In the genomic region with DNA sequence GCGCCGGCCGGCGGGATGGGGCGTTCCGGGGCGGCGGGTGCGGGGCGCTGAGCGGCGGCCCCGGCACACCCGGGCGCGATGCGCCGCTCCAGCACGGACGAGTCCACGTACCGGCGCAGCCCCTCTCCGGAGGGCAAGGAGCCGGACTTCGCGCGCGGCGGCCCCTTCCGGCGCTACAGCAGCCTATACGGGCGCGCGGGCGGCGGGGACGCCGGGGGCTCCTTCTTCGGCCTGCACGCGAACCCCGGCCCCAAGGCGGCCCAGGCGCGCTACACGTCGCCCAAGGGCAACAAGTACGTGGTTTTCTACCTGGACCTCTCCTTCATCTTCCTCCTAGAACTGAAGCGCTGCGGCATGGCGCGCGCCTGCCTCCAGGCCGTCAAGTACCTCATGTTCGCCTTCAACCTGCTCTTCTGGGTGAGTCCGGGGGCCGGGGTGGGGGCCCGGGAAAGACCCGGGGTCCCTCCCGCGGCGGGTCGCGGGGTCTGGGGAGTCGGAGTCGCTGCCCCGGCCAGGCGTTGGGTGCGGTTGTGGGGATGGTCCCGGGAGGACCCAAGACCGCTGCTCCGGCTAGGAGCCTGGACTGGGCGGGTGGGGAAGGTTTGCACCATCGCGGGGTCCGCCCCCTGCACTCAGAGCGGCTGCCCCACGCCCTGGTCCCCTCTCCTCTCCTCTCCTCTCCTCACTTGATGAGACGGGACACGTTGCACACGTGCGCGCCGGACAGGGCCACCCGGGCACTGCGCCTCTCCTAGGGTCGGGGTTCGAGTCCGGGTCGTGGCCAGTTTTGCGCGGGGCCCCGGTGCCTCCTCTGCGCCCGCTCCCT, we compare ENCODE assay signal across 9 cellular contexts. TPM values are rescaled to one million over a fixed set of nuclear protein-coding genes. Genes with fewer than 3 reads are reported as not detected.
DNase-seq lines count a peak whose midpoint lies in the region; ATAC-seq and TF ChIP-seq lines count a peak whose summit lies in the region.
"Had no signal": no experiment of that assay in that cellular context is flagged by ENCODE, and none has a peak within 500 bp of the region (broad histone marks: within the 10 kb centered on the region; RNA-seq: fewer than 3 reads in every experiment).

No MANE protein-coding gene starts in this region.

- peak overlapping the region; percentile 67 for H3K4me2 ChIP-seq in skeletal muscle satellite cell (ENCODE audit: low read length)
- H3K4me2 ChIP-seq: A549 had no signal

- DNase-seq in NCI-H146 (lab: John Stamatoyannopoulos, UW) (peak; percentile 62), NCI-H146 treated with DMSO at 0.1 percent for 48 hours (lab: John Stamatoyannopoulos, UW; ENCODE audit: unreplicated experiment) (no peak), Peyer's patch (no peak), foreskin fibroblast (peak in 1 of 2 donors; percentile 60), NOMO-1 (lab: John Stamatoyannopoulos, UW; ENCODE audit: unreplicated experiment in 2 of 2) (no peak)

- TF ChIP-seq POLR2A in Peyer's patch (IDR thresholded peaks at IDR 0.05) = no peak

- H3K9me3 ChIP-seq in Peyer's patch (no peaks in the 10 kb centered on the region), skeletal muscle satellite cell (replicated peaks; ENCODE audit: low read length) (no peaks in the 10 kb centered on the region)
- H3K9me3 ChIP-seq: A549 had no signal

- H3K36me3 ChIP-seq in Peyer's patch (no peaks in the 10 kb centered on the region), skeletal muscle satellite cell (ENCODE audit: insufficient read depth, low read length) (peaks cover 15% of the 10 kb centered on the region)

- TF ChIP-seq CTCF in Peyer's patch (IDR thresholded peaks at IDR 0.05) = no peak
- no peak for TF ChIP-seq CTCF in foreskin fibroblast (IDR thresholded peaks at IDR 0.05; ENCODE audit: low read depth, low read length)

- ATAC-seq in esophagus mucosa (no peak), HG02571 (IDR thresholded peaks at IDR 0.05; ENCODE audit: unreplicated experiment) (no peak)
- ATAC-seq: A549 had no signal

- no peak overlapping the region for H3K9ac ChIP-seq in skeletal muscle satellite cell (ENCODE audit: low read depth, low read length)

- H3K4me1 ChIP-seq in Peyer's patch = peaks cover 0 to 42% (median 18%) of the 10 kb centered on the region in 4 donors
- H3K4me1 ChIP-seq in skeletal muscle satellite cell (ENCODE audit: control insufficient read depth, insufficient read depth, low read length) = peaks cover 35% of the 10 kb centered on the region

- H3K27me3 ChIP-seq in Peyer's patch = peaks cover 0 to 10% of the 10 kb centered on the region in 2 donors
- H3K27me3 ChIP-seq in skeletal muscle satellite cell (ENCODE audit: control insufficient read depth, insufficient read depth, low read length) = no peaks in the 10 kb centered on the region

- H3K4me3 ChIP-seq in Peyer's patch (peak overlapping the region in 3 of 4 donors; percentile 48 to 57 (median 51)), foreskin fibroblast (ENCODE audit: low read depth in 1 of 2, low read length in 2 of 2) (peak overlapping the region; percentile 32 to 55), skeletal muscle satellite cell (ENCODE audit: low read length) (no peak overlapping the region)
- H3K4me3 ChIP-seq: A549 had no signal

- no peak overlapping the region for H3K27ac ChIP-seq in Peyer's patch

RNA-seq across cellular contexts. Expression of a gene that starts 7.5 kb away (rescaled TPM):
- total RNA-seq in Peyer's patch (10 to 100 TPM; 20.0 to 52.1 (median 38.4) TPM), esophagus mucosa (8.4 TPM)
- total RNA-seq in skeletal muscle satellite cell (2012; rRNA removed) = 120 and 175 TPM in 2 replicates

RNA-seq across cellular contexts. Expression of a gene that starts 7.8 kb away (rescaled TPM):
- total RNA-seq in Peyer's patch (10 to 100 TPM; 37.8 to 67.1 (median 44.8) TPM), esophagus mucosa (177 TPM)
- 122 and 169 TPM in 2 replicates for total RNA-seq in skeletal muscle satellite cell (2012; rRNA removed)

RNA-seq across cellular contexts. Expression of a gene that starts 17.4 kb away (rescaled TPM):
- total RNA-seq in Peyer's patch (100 to 1,000 TPM; 102 to 277 (median 237) TPM), esophagus mucosa (109 TPM)
- 301 and 379 TPM in 2 replicates for total RNA-seq in skeletal muscle satellite cell (2012; rRNA removed)

RNA-seq across cellular contexts. Expression of a gene that starts 22.4 kb away (rescaled TPM):
- total RNA-seq in Peyer's patch (100 to 1,000 TPM in 3 of 4 donors, 10 to 100 TPM in 1; 44.0 to 175 (median 110) TPM), esophagus mucosa (3.3 TPM)
- 4.1 and 6.8 TPM in 2 replicates for total RNA-seq in skeletal muscle satellite cell (2012; rRNA removed)

RNA-seq across cellular contexts. Expression of a gene that starts 31.4 kb away (rescaled TPM):
- total RNA-seq in Peyer's patch (100 to 1,000 TPM in 3 of 4 donors, 10 to 100 TPM in 1; 71.8 to 254 (median 163) TPM), esophagus mucosa (24.5 TPM)
- 35.0 and 39.8 TPM in 2 replicates for total RNA-seq in skeletal muscle satellite cell (2012; rRNA removed)
